Comparison of ENCODE assay signal across 8 cellular contexts in genomic region chr10:105952153-105952552, GRCh38.
A peak's percentile ranks its signal among the peaks of the same experiment; 100 is the strongest.
DNase-seq lines count a peak whose midpoint lies in the region; ATAC-seq and TF ChIP-seq lines count a peak whose summit lies in the region.

No MANE protein-coding gene starts in this region.

- ATAC-seq in GM19463 (IDR thresholded peaks at IDR 0.05; ENCODE audit: unreplicated experiment), result peak; percentile 84
- peak; percentile 96 for ATAC-seq in HG03457 (IDR thresholded peaks at IDR 0.05; ENCODE audit: unreplicated experiment)

- peak overlapping the region; percentile 92 for H3K27ac Mint-ChIP-seq in mesothelial cell of epicardium

- H3K4me3 ChIP-seq in brain microvascular endothelial cell (ENCODE audit: low read depth, low read length), result no peak overlapping the region

- peaks cover 14% of the 10 kb centered on the region for H3K4me1 Mint-ChIP-seq in mesothelial cell of epicardium

- no peaks in the 10 kb centered on the region for H3K9me3 Mint-ChIP-seq in mesothelial cell of epicardium

- H3K4me3 Mint-ChIP-seq in mesothelial cell of epicardium, result peak overlapping the region; percentile 36

- TF ChIP-seq CTCF in brain microvascular endothelial cell (IDR thresholded peaks at IDR 0.05; ENCODE audit: low read depth, low read length, missing control alignments) (no peak), mesothelial cell of epicardium (IDR thresholded peaks at IDR 0.05; ENCODE audit: unreplicated experiment) (no peak)

- H3K27me3 Mint-ChIP-seq in mesothelial cell of epicardium (ENCODE audit: low read depth), result no peaks in the 10 kb centered on the region

- H3K36me3 Mint-ChIP-seq in mesothelial cell of epicardium, result no peaks in the 10 kb centered on the region

- DNase-seq in AG20443 (ENCODE audit: low spot score) (peak; percentile 36), brain microvascular endothelial cell (peak; percentile 7), mesothelial cell of epicardium (ENCODE audit: low spot score in 2 of 2, unreplicated experiment in 2 of 2) (no peak), NCI-H526 treated with DMSO at 0.1 percent for 48 hours (lab: John Stamatoyannopoulos, UW) (no peak), AML-193 (lab: John Stamatoyannopoulos, UW) (no peak)
- DNase-seq in stimulated activated naive CD4-positive, alpha-beta T cell (lab: John Stamatoyannopoulos, UW), result no peak

- in situ Hi-C loops in brain microvascular endothelial cell (cut with HindIII; ENCODE audit: low pct_ligation_motif_present, low sequenced_read_pairs), result no loop called here

- H3K27me3 ChIP-seq in brain microvascular endothelial cell (replicated peaks), result no peaks in the 10 kb centered on the region

- H3K36me3 ChIP-seq in brain microvascular endothelial cell (replicated peaks), result no peaks in the 10 kb centered on the region

- no peak overlapping the region for H3K27ac ChIP-seq in brain microvascular endothelial cell

Comparison
In these comparisons a context has a peak if more than half of its experiments do, and no peak if none do; other contexts are left out.
1. DNase-seq: peak in AG20443 (single experiment) and brain microvascular endothelial cell (single experiment); none in mesothelial cell of epicardium (0 of 2), stimulated activated naive CD4-positive, alpha-beta T cell (0 of 6), NCI-H526 treated with DMSO at 0.1 percent for 48 hours (single experiment) and AML-193 (0 of 2).